ENCODE assay signal across 8 cellular contexts in the genomic region with DNA sequence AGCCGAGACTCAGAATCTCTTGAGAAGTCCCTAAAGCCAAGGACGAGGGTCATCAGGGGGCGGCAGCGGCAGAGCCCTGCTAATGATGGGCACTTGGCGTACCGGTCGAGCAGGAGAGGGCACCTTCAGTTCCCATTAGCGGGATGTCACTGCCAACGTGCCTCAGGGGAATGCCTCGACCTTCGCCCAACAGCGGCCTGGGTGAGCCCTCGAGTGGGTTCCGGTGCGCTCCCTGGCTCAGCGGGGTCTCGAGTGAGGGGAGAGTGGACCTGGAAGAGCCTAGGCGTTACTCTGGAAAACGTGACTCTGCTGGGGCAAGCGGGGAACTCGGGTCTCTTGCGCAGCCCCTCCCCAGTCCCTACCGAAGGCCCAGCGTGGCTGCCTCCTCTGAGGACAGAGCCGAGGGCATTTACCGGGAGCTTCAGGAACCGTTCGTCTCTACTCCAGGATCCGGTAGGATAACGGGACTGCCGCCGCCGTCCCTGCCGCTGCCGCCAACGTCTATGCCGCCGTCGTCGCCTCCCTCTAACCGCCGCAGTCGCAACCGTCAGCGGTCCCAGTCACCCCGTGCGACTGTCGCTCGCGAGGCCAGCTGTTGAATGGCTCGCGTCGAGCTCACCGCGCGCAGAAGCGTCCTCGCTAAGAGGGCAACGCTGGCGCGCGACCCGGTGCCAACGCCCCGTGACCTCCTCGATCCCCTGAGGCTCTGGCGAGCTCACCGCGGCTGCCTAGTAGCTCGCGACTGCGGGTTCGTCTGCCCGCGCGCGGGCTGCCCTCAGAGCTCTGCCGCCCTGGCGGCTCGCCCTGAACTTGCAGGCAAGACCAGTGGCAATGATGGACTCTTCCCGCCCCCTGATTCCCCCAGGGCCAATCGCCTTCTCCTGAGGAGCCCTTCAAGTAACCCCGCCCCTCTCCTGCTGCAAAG. TPM values are rescaled to one million over a fixed set of nuclear protein-coding genes. Genes with fewer than 3 reads are reported as not detected.
DNase-seq lines count a peak whose midpoint lies in the region; ATAC-seq and TF ChIP-seq lines count a peak whose summit lies in the region.

No MANE protein-coding gene starts in this region.

- H3K27ac ChIP-seq in thoracic aorta = no peak overlapping the region

- DNase-seq in activated CD4-positive, alpha-beta T cell treated with anti-CD3 and anti-CD28 coated beads, Interleukin-2, amount 50 U/mL, for 48 hours = peak; percentile 50 to 65
- DNase-seq in ecto neural progenitor cell (ENCODE audit: low spot score) (peak; percentile 79), mucosa of descending colon (peak; percentile 52 to 75 (median 73)), thoracic aorta (ENCODE audit: low spot score) (no peak), LoVo (ENCODE audit: low spot score) (no peak), NCI-H1048 (lab: John Stamatoyannopoulos, UW) (no peak), MG63 (no peak)

- H3K4me3 ChIP-seq in mucosa of descending colon (no peak overlapping the region), thoracic aorta (peak overlapping the region; percentile 33), MG63 (no peak overlapping the region)

- H3K27me3 ChIP-seq in thoracic aorta (replicated peaks; ENCODE audit: insufficient read depth) (no peaks in the 10 kb centered on the region), MG63 (no peaks in the 10 kb centered on the region)

- ATAC-seq in GM18868 (IDR thresholded peaks at IDR 0.05; ENCODE audit: unreplicated experiment) = peak; percentile 70
- ATAC-seq in mucosa of descending colon = peak; percentile 76
- ATAC-seq in thoracic aorta (ENCODE audit: insufficient number of reproducible peaks, low FRiP score, low read depth) = no peak

- H3K4me1 ChIP-seq in mucosa of descending colon (ENCODE audit: low read depth) = no peaks in the 10 kb centered on the region
- peaks cover 0 to 4% of the 10 kb centered on the region in 2 donors for H3K4me1 ChIP-seq in thoracic aorta (ENCODE audit: control insufficient read depth in 1 of 2, low read depth in 2 of 2)

- intact Hi-C loops in mucosa of descending colon (cut with DNase I, micrococcal nuclease) = no loop called here

- H3K36me3 ChIP-seq in mucosa of descending colon (ENCODE audit: low read depth) (no peaks in the 10 kb centered on the region), thoracic aorta (no peaks in the 10 kb centered on the region), MG63 (no peaks in the 10 kb centered on the region)

- H3K9me3 ChIP-seq in mucosa of descending colon = no peaks in the 10 kb centered on the region
- no peaks in the 10 kb centered on the region for H3K9me3 ChIP-seq in thoracic aorta
- no peaks in the 10 kb centered on the region for H3K9me3 ChIP-seq in MG63

- TF ChIP-seq CTCF in mucosa of descending colon (IDR thresholded peaks at IDR 0.05) (no peak), thoracic aorta (IDR thresholded peaks at IDR 0.05) (no peak)

RNA-seq across cellular contexts. Expression of a gene that starts 37.1 kb away (rescaled TPM):
- total RNA-seq in mucosa of descending colon (100 to 1,000 TPM; 102 to 126 (median 114) TPM), thoracic aorta (100 to 1,000 TPM; 105 to 135 TPM)
- total RNA-seq in MG63 (2014; rRNA removed; shearing (Covaris generic); ENCODE audit: low replicate concordance) = 120 and 147 TPM in 2 replicates

Comparison
In these comparisons a context has a peak if more than half of its experiments do, and no peak if none do; other contexts are left out.
1. DNase-seq: peak in activated CD4-positive, alpha-beta T cell treated with anti-CD3 and anti-CD28 coated beads, Interleukin-2, amount 50 U/mL, for 48 hours (2 of 2), ecto neural progenitor cell (single experiment) and mucosa of descending colon (3 of 3); none in thoracic aorta (single experiment), LoVo (single experiment), NCI-H1048 (single experiment) and MG63 (single experiment).